In the genomic region with DNA sequence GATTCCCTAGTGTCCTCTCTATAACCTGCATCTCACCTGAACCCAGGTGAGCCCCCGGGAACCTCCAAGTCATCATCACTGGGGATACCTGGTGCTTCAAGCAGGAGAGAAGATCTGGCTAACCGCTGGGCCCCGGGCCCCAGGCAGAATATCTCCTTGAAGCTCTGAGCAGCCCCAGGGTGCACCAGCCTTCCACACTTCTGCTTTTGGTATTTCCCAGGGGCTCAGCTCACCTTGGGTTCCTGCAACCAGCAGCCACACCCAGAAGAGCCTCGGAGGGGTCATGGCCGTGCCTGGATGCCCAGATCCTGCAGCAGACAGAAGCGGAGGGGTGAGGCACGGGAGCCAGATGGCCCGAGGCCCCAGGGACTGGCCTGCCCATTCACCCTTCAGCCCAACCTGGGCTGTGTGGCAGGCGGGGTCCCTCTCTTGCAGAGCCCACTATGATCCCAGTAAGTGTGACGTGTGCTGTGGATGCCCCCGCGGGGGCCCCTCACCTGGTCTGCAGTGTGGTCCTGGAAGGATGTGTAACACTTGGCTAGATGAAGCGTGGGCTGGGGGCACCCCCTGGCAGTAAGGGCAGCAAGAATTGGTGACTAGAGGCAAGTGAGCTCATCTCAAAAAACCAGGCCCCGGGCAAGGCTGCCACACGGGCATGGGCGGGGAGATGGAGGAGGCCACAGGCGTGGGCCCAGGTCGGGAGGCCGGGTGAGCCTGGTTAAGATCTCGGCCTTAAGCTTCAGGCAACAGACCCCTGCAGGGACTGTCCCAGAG, we compare ENCODE assay signal across 11 cellular contexts. TPM values are rescaled to one million over a fixed set of nuclear protein-coding genes. Genes with fewer than 3 reads are reported as not detected.
DNase-seq lines count a peak whose midpoint lies in the region; ATAC-seq, FAIRE-seq and TF ChIP-seq lines count a peak whose summit lies in the region.
"Had no signal": no experiment of that assay in that cellular context is flagged by ENCODE, and none has a peak within 500 bp of the region (broad histone marks: within the 10 kb centered on the region; RNA-seq: fewer than 3 reads in every experiment).

No MANE protein-coding gene starts in this region.

- SMC1A ChIA-PET in GM12878 (lab: Charles Lee; ENCODE audit: uncharacterized antibody, unreplicated experiment), result no interaction called here

- WGBS in GM12878 (ENCODE audit: insufficient coverage, insufficient replicate concordance, low lambda C conversion rate, missing lambda C conversion rate), result 17% methylated on average over 20 of the region's 20 CpGs

- in situ Hi-C loops in GM12878 (cut with MboI), result no loop called here

- no peaks in the 10 kb centered on the region for H3K79me2 ChIP-seq in GM12878 (ENCODE audit: control insufficient read depth, insufficient read depth, low read length)

- POLR2A ChIA-PET in A673 (lab: Charles Lee; ENCODE audit: low non-redundant PET), result no interaction called here
- POLR2A ChIA-PET in GM12878 (lab: Charles Lee), result no interaction called here

- CTCF ChIA-PET in A673 (lab: Charles Lee), result no interaction called here
- CTCF ChIA-PET in GM12878 (lab: Yijun Ruan, JAX), result interaction anchor here (0.6 to 1.0 kb wide), 2 partner anchors 10 to 939 kb away, joined by 3 read pairs; no protein-coding TSS in a partner anchor

- H4K20me1 ChIP-seq in GM12878 (ENCODE audit: control insufficient read depth, insufficient read depth), result no peaks in the 10 kb centered on the region

- no peaks in the 10 kb centered on the region for H3K9me3 ChIP-seq in A673 (ENCODE audit: low read depth, low read length, poor library complexity, severe bottlenecking)
- no peaks in the 10 kb centered on the region for H3K9me3 ChIP-seq in GM12878 (replicated peaks; ENCODE audit: control insufficient read depth, insufficient read depth, low read length)

- TF ChIP-seq CTCF in A673 (conservative IDR thresholded peaks at IDR 0.05; ENCODE audit: low read depth, low read length), result no peak
- TF ChIP-seq CTCF in HFFc6 (IDR thresholded peaks at IDR 0.05), result no peak
- no peak for TF ChIP-seq CTCF in GM12878 (IDR thresholded peaks at IDR 0.05 in 2 of 3, conservative IDR thresholded peaks at IDR 0.05 in 1 of 3; ENCODE audit: control insufficient read depth in 2 of 3, extremely low read depth in 1 of 3, insufficient read depth in 1 of 3, low read depth in 3 of 3, low read length in 3 of 3)

- no peak for DNase-seq in A673 (ENCODE audit: low spot score)
- DNase-seq in HFFc6, result no peak
- DNase-seq in GM12878 (ENCODE audit: low read depth, low spot score), result no peak
- no peak for DNase-seq in naive B cell
- no peak for DNase-seq in NCI-H2081 (lab: John Stamatoyannopoulos, UW)
- no peak for DNase-seq in inferior parietal cortex (ENCODE audit: extremely low spot score)
- DNase-seq: activated gamma-delta T cell; CD4-positive, CD25-positive, alpha-beta regulatory T cell; NCI-H1694 treated with DMSO at 0.1 percent for 48 hours had no signal

- H3K27me3 ChIP-seq in A673 (replicated peaks; ENCODE audit: insufficient read depth, low read depth, low read length, poor library complexity) (no peaks in the 10 kb centered on the region), GM12878 (replicated peaks in 1 of 2; ENCODE audit: control insufficient read depth in 2 of 2, insufficient read depth in 2 of 2, low read length in 1 of 2) (no peaks in the 10 kb centered on the region)

- no peak for TF ChIP-seq RAD21 in GM12878 (IDR thresholded peaks at IDR 0.05; ENCODE audit: insufficient read depth, low read depth, low read length)

- no peaks in the 10 kb centered on the region for H3K36me3 Mint-ChIP-seq in HFFc6 (ENCODE audit: low read depth)
- no peaks in the 10 kb centered on the region for H3K36me3 Mint-ChIP-seq in naive B cell
- H3K36me3 Mint-ChIP-seq: CD4-positive, CD25-positive, alpha-beta regulatory T cell had no signal

- H3K27ac ChIP-seq in A673 (ENCODE audit: low read depth, low read length, poor library complexity, severe bottlenecking) (peak overlapping the region; percentile 32), GM12878 (ENCODE audit: control insufficient read depth, insufficient read depth) (no peak overlapping the region)

- H3K9ac ChIP-seq in GM12878 (ENCODE audit: control insufficient read depth, insufficient read depth, low read length), result no peak overlapping the region

- no peak overlapping the region for H3K4me3 Mint-ChIP-seq in HFFc6
- peak overlapping the region in 2 of 8 donors; percentile 34 to 60 for H3K4me3 Mint-ChIP-seq in naive B cell

- TF ChIP-seq EP300 in GM12878 (IDR thresholded peaks at IDR 0.05; ENCODE audit: borderline replicate concordance in 1 of 2, control insufficient read depth in 1 of 2, low read depth in 2 of 2, low read length in 2 of 2), result no peak

- no peak overlapping the region for H2AFZ ChIP-seq in GM12878 (ENCODE audit: control insufficient read depth, low read depth, low read length)

- H3K4me1 Mint-ChIP-seq in HFFc6 (ENCODE audit: low read depth), result peaks cover 13% of the 10 kb centered on the region
- H3K4me1 Mint-ChIP-seq in naive B cell, result peaks cover 8 to 20% (median 13%) of the 10 kb centered on the region in 3 donors

- no peak overlapping the region for H3K4me2 ChIP-seq in GM12878 (ENCODE audit: control insufficient read depth, insufficient read depth)

- ATAC-seq in GM12878 (0 out of 3 replicates have a peak, but pooled peaks have one; percentile 22), naive B cell (ENCODE audit: low read depth in 2 of 2) (peak; percentile 77 to 79), GM18870 (IDR thresholded peaks at IDR 0.05; ENCODE audit: unreplicated experiment) (no peak), HG02852 (IDR thresholded peaks at IDR 0.05; ENCODE audit: unreplicated experiment) (no peak)

- RAD21 ChIA-PET in GM12878 (lab: Charles Lee; ENCODE audit: unreplicated experiment), result no interaction called here

- intact Hi-C loops in A673 (cut with micrococcal nuclease; ENCODE audit: unreplicated experiment) (no loop called here), GM12878 (cut with micrococcal nuclease; ENCODE audit: unreplicated experiment) (no loop called here)

- H3K27me3 Mint-ChIP-seq in HFFc6 (ENCODE audit: insufficient read depth) (no peaks in the 10 kb centered on the region; the same call in 1 of the 2 replicates), naive B cell (no peaks in the 10 kb centered on the region)
- H3K27me3 Mint-ChIP-seq: CD4-positive, CD25-positive, alpha-beta regulatory T cell had no signal

- no peaks in the 10 kb centered on the region for H3K9me3 Mint-ChIP-seq in HFFc6
- H3K9me3 Mint-ChIP-seq in naive B cell, result no peaks in the 10 kb centered on the region
- H3K9me3 Mint-ChIP-seq: CD4-positive, CD25-positive, alpha-beta regulatory T cell had no signal

- H3K36me3 ChIP-seq in A673 (ENCODE audit: insufficient read depth, low read length, poor library complexity, severe bottlenecking) (peaks cover 32% of the 10 kb centered on the region), GM12878 (ENCODE audit: control insufficient read depth in 2 of 2, insufficient read depth in 2 of 2, low read length in 1 of 2) (no peaks in the 10 kb centered on the region)

- H3K27ac Mint-ChIP-seq in HFFc6 (0 out of 2 replicates have a peak overlapping the region, but pooled peaks have one; percentile 45), naive B cell (peak overlapping the region in 1 of 6 donors; percentile 47)

- H3K4me3 ChIP-seq in A673 (ENCODE audit: low read depth, low read length, poor library complexity, severe bottlenecking) (no peak overlapping the region), GM12878 (no peak overlapping the region)

- TF ChIP-seq POLR2A in GM12878 (IDR thresholded peaks at IDR 0.05; ENCODE audit: low read depth, low read length), result no peak

- H3K4me1 ChIP-seq in A673 (ENCODE audit: insufficient read depth, low read length, poor library complexity, severe bottlenecking), result peaks cover 37% of the 10 kb centered on the region
- H3K4me1 ChIP-seq in GM12878 (ENCODE audit: control insufficient read depth, insufficient read depth, low read length), result no peaks in the 10 kb centered on the region; the same call in 1 of the 2 replicates

- FAIRE-seq in GM12878 (lab: Jason Lieb, UNC), result no peak

- BruUV-seq in A673 (replicated peaks; lab: Mats Ljungman, UMichigan) (no TSS peak), GM12878 (replicated peaks; lab: Mats Ljungman, UMichigan) (no TSS peak)

RNA-seq across cellular contexts. Expression of gene LGALS3BP, which starts 2.6 kb away (rescaled TPM):
- total RNA-seq in A673 (2021) (295 and 324 TPM in 2 replicates), GM12878 (2014; rRNA removed) (1.9 and 2.2 TPM in 2 replicates), GM12878 (2014; rRNA removed; fragmentation: Illumina TruSeq; extraction: Trizol) (1.0 TPM in 2 replicates), GM12878 (2021) (5.2 and 5.8 TPM in 2 replicates)
- total RNA-seq in HFFc6 (2021; fragmentation: NEBNext Ultra II Directional; extraction: Animal tissue kit (Norgen Biotek cat#: 25700)), result 10 to 100 TPM; 31.1 to 46.4 (median 43.4) TPM
- 2.4 and 4.0 TPM in 2 replicates for total RNA-seq in GM12878 (2013; cell fraction: nucleolus; rRNA removed)
- 1.5 TPM for polyA plus RNA-seq in GM12878 (2011; ENCODE audit: low read depth)
- polyA plus RNA-seq in GM12878 (2011; rRNA removed) (0.82 and 2.0 TPM in 2 replicates), GM12878 (2014; fragmentation: Illumina TruSeq; extraction: Trizol) (1.4 and 1.7 TPM in 2 replicates), GM12878 (2014; fragmentation: Nextera tagmentation; extraction: Ambion mirVana) (under 1 TPM; 0.52 to 0.62 TPM), GM12878 (2014; rRNA removed) (1.8 and 2.7 TPM in 2 replicates), GM12878 (2016; fragmentation: Nextera tagmentation; extraction: Ambion mirVana) (1 to 10 TPM; 2.0 to 3.5 TPM), naive B cell (ENCODE audit: low read depth in 6 of 6) (10 to 100 TPM in 1 of 6 donors, 1 to 10 TPM in 5; 1.2 to 17.1 (median 3.7) TPM)
- 3.4 and 3.5 TPM in 2 replicates for polyA plus RNA-seq in GM12878 (2011; cell fraction: cytosol; rRNA removed)
- polyA plus RNA-seq in GM12878 (2011; cell fraction: nucleus; rRNA removed), result 9.5 and 14.8 TPM in 2 replicates
- 2.0 and 2.3 TPM in 2 replicates for polyA plus RNA-seq in GM12878 (2012)
- 2.2 and 5.8 TPM in 2 replicates for polyA minus RNA-seq in GM12878 (2011; rRNA and poly(A)+ RNA removed)
- polyA minus RNA-seq in GM12878 (2011; cell fraction: cytosol; rRNA and poly(A)+ RNA removed), result 4.8 and 5.2 TPM in 2 replicates
- polyA minus RNA-seq in GM12878 (2011; cell fraction: nucleus; rRNA and poly(A)+ RNA removed), result 2.2 and 2.5 TPM in 2 replicates

RNA-seq across cellular contexts. Expression of gene CANT1, which starts 32.5 kb away (rescaled TPM):
- total RNA-seq in A673 (2021) (54.2 and 67.9 TPM in 2 replicates), GM12878 (2014; rRNA removed) (18.6 and 20.0 TPM in 2 replicates), GM12878 (2014; rRNA removed; fragmentation: Illumina TruSeq; extraction: Trizol) (10.7 and 12.2 TPM in 2 replicates), GM12878 (2021) (48.5 and 59.2 TPM in 2 replicates)
- 100 to 1,000 TPM in 2 of 6 experiments, 10 to 100 TPM in 4; 84.2 to 103 (median 92.4) TPM for total RNA-seq in HFFc6 (2021; fragmentation: NEBNext Ultra II Directional; extraction: Animal tissue kit (Norgen Biotek cat#: 25700))
- 25.7 and 30.1 TPM in 2 replicates for total RNA-seq in GM12878 (2013; cell fraction: nucleolus; rRNA removed)
- polyA plus RNA-seq in GM12878 (2011; ENCODE audit: low read depth), result 9.2 TPM
- polyA plus RNA-seq in GM12878 (2011; rRNA removed) (20.5 and 28.8 TPM in 2 replicates), GM12878 (2014; fragmentation: Illumina TruSeq; extraction: Trizol) (13.6 and 18.4 TPM in 2 replicates), GM12878 (2014; fragmentation: Nextera tagmentation; extraction: Ambion mirVana) (1 to 10 TPM; 2.2 to 7.9 TPM), GM12878 (2014; rRNA removed) (21.8 and 23.4 TPM in 2 replicates), GM12878 (2016; fragmentation: Nextera tagmentation; extraction: Ambion mirVana) (10 to 100 TPM; 28.3 to 34.0 TPM), naive B cell (ENCODE audit: low read depth in 6 of 6) (1 to 10 TPM; 3.7 to 9.7 (median 6.0) TPM)
- polyA plus RNA-seq in GM12878 (2011; cell fraction: cytosol; rRNA removed), result 36.5 and 38.5 TPM in 2 replicates
- polyA plus RNA-seq in GM12878 (2011; cell fraction: nucleus; rRNA removed), result 27.3 and 30.3 TPM in 2 replicates
- 22.0 and 25.3 TPM in 2 replicates for polyA plus RNA-seq in GM12878 (2012)
- 26.1 and 39.0 TPM in 2 replicates for polyA minus RNA-seq in GM12878 (2011; rRNA and poly(A)+ RNA removed)
- polyA minus RNA-seq in GM12878 (2011; cell fraction: cytosol; rRNA and poly(A)+ RNA removed), result 16.4 and 19.6 TPM in 2 replicates
- polyA minus RNA-seq in GM12878 (2011; cell fraction: nucleus; rRNA and poly(A)+ RNA removed), result 11.4 and 20.2 TPM in 2 replicates

RNA-seq across cellular contexts. Expression of gene C1QTNF1, which starts 46.9 kb away (rescaled TPM):
- total RNA-seq in A673 (2021) (3.8 and 6.3 TPM in 2 replicates), GM12878 (2014; rRNA removed) (0.28 and 0.33 TPM in 2 replicates), GM12878 (2014; rRNA removed; fragmentation: Illumina TruSeq; extraction: Trizol) (0.05 and 0.09 TPM in 2 replicates), GM12878 (2021) (0.21 and 0.56 TPM in 2 replicates)
- 10 to 100 TPM in 2 of 6 experiments, 1 to 10 TPM in 4; 8.0 to 15.0 (median 8.6) TPM for total RNA-seq in HFFc6 (2021; fragmentation: NEBNext Ultra II Directional; extraction: Animal tissue kit (Norgen Biotek cat#: 25700))
- total RNA-seq in GM12878 (2013; cell fraction: nucleolus; rRNA removed), result 0.56 and 0.59 TPM in 2 replicates
- polyA plus RNA-seq in GM12878 (2011; ENCODE audit: low read depth), result not detected
- polyA plus RNA-seq in GM12878 (2011; rRNA removed) (not detected in 2 replicates), GM12878 (2014; fragmentation: Illumina TruSeq; extraction: Trizol) (0.10 TPM in 1 of 2 replicates, not detected in the other), GM12878 (2014; fragmentation: Nextera tagmentation; extraction: Ambion mirVana) (not detected), GM12878 (2014; rRNA removed) (0.46 and 1.1 TPM in 2 replicates), GM12878 (2016; fragmentation: Nextera tagmentation; extraction: Ambion mirVana) (under 1 TPM in 1 of 2 experiments, not detected in 1; 0.05 TPM), naive B cell (ENCODE audit: low read depth in 6 of 6) (not detected)
- 0.03 and 0.08 TPM in 2 replicates for polyA plus RNA-seq in GM12878 (2011; cell fraction: cytosol; rRNA removed)
- 0.03 and 0.07 TPM in 2 replicates for polyA plus RNA-seq in GM12878 (2011; cell fraction: nucleus; rRNA removed)
- polyA plus RNA-seq in GM12878 (2012), result 0.07 and 0.18 TPM in 2 replicates
- polyA minus RNA-seq in GM12878 (2011; rRNA and poly(A)+ RNA removed), result not detected in 2 replicates
- polyA minus RNA-seq in GM12878 (2011; cell fraction: cytosol; rRNA and poly(A)+ RNA removed), result not detected in 2 replicates
- polyA minus RNA-seq in GM12878 (2011; cell fraction: nucleus; rRNA and poly(A)+ RNA removed), result not detected in 2 replicates
- total RNA-seq: CD4-positive, CD25-positive, alpha-beta regulatory T cell had no signal
- polyA plus RNA-seq: CD4-positive, CD25-positive, alpha-beta regulatory T cell had no signal

RNA-seq across cellular contexts. Expression of gene TIMP2, which starts 51.9 kb away (rescaled TPM):
- 60.5 and 75.3 TPM in 2 replicates for total RNA-seq in A673 (2021)
- total RNA-seq in HFFc6 (2021; fragmentation: NEBNext Ultra II Directional; extraction: Animal tissue kit (Norgen Biotek cat#: 25700)), result 100 to 1,000 TPM; 547 to 705 (median 601) TPM
- not detected in 2 replicates for total RNA-seq in GM12878 (2013; cell fraction: nucleolus; rRNA removed)
- not detected in 2 replicates for total RNA-seq in GM12878 (2014; rRNA removed)
- not detected in 2 replicates for total RNA-seq in GM12878 (2014; rRNA removed; fragmentation: Illumina TruSeq; extraction: Trizol)
- 0.41 and 0.64 TPM in 2 replicates for total RNA-seq in GM12878 (2021)
- not detected for polyA plus RNA-seq in GM12878 (2011; ENCODE audit: low read depth)
- 0.03 TPM in 1 of 2 replicates, not detected in the other for polyA plus RNA-seq in GM12878 (2011; rRNA removed)
- polyA plus RNA-seq in GM12878 (2011; cell fraction: cytosol; rRNA removed), result 0.02 TPM in 1 of 2 replicates, not detected in the other
- not detected in 2 replicates for polyA plus RNA-seq in GM12878 (2011; cell fraction: nucleus; rRNA removed)
- polyA plus RNA-seq in GM12878 (2012), result not detected in 2 replicates
- not detected in 2 replicates for polyA plus RNA-seq in GM12878 (2014; fragmentation: Illumina TruSeq; extraction: Trizol)
- polyA plus RNA-seq in GM12878 (2014; fragmentation: Nextera tagmentation; extraction: Ambion mirVana), result not detected
- not detected in 2 replicates for polyA plus RNA-seq in GM12878 (2014; rRNA removed)
- under 1 TPM in 1 of 2 experiments, not detected in 1; 0.04 TPM for polyA plus RNA-seq in GM12878 (2016; fragmentation: Nextera tagmentation; extraction: Ambion mirVana)
- polyA minus RNA-seq in GM12878 (2011; rRNA and poly(A)+ RNA removed), result not detected in 2 replicates
- polyA minus RNA-seq in GM12878 (2011; cell fraction: cytosol; rRNA and poly(A)+ RNA removed), result not detected in 2 replicates
- not detected in 2 replicates for polyA minus RNA-seq in GM12878 (2011; cell fraction: nucleus; rRNA and poly(A)+ RNA removed)
- 1 to 10 TPM in 1 of 6 donors, under 1 TPM in 5; 0.40 to 1.1 (median 0.65) TPM for polyA plus RNA-seq in naive B cell (ENCODE audit: low read depth in 6 of 6)

Comparison
In these comparisons a context has a peak if more than half of its experiments do, and no peak if none do; other contexts are left out.
1. ATAC-seq: peak in GM12878 (single experiment) and naive B cell (2 of 2); none in GM18870 (single experiment) and HG02852 (single experiment).
2. RNA of gene LGALS3BP, which starts 2.6 kb away (total RNA-seq): 295 to 324 TPM in A673 and 31.1 to 46.4 TPM in HFFc6; 1.0 to 5.8 TPM in GM12878; every median in the first group is over 4 times any median in the second.